ENCODE assay signal across 1 cellular context in genomic region chr19:55516878-55517620, GRCh38.
TF ChIP-seq lines count a peak whose summit lies in the region.

No MANE protein-coding gene starts in this region.

TF ChIP-seq in HepG2, 621 proteins besides CTCF, POLR2A, EP300 and RAD21 (continued from another document and continues in another):
- TF ChIP-seq, protein P1, sequence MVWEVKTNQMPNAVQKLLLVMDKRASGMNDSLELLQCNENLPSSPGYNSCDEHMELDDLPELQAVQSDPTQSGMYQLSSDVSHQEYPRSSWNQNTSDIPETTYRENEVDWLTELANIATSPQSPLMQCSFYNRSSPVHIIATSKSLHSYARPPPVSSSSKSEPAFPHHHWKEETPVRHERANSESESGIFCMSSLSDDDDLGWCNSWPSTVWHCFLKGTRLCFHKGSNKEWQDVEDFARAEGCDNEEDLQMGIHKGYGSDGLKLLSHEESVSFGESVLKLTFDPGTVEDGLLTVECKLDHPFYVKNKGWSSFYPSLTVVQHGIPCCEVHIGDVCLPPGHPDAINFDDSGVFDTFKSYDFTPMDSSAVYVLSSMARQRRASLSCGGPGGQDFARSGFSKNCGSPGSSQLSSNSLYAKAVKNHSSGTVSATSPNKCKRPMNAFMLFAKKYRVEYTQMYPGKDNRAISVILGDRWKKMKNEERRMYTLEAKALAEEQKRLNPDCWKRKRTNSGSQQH (CRISPR knock-in tag; IDR thresholded peaks at IDR 0.05; ENCODE audit: low read depth) = peak; percentile 15; the same call in 1 of the 2 replicates
- TF ChIP-seq SP1 (IDR thresholded peaks at IDR 0.05) = no peak
- TF ChIP-seq SP1 (CRISPR knock-in tag; IDR thresholded peaks at IDR 0.05) = peak; percentile 94
- peak; percentile 100 for TF ChIP-seq RFXAP (CRISPR knock-in tag; IDR thresholded peaks at IDR 0.05; ENCODE audit: borderline replicate concordance)
- TF ChIP-seq TAF15 (IDR thresholded peaks at IDR 0.05; ENCODE audit: low read depth, low read length, poor library complexity, severe bottlenecking) = no peak
- TF ChIP-seq, protein P2, sequence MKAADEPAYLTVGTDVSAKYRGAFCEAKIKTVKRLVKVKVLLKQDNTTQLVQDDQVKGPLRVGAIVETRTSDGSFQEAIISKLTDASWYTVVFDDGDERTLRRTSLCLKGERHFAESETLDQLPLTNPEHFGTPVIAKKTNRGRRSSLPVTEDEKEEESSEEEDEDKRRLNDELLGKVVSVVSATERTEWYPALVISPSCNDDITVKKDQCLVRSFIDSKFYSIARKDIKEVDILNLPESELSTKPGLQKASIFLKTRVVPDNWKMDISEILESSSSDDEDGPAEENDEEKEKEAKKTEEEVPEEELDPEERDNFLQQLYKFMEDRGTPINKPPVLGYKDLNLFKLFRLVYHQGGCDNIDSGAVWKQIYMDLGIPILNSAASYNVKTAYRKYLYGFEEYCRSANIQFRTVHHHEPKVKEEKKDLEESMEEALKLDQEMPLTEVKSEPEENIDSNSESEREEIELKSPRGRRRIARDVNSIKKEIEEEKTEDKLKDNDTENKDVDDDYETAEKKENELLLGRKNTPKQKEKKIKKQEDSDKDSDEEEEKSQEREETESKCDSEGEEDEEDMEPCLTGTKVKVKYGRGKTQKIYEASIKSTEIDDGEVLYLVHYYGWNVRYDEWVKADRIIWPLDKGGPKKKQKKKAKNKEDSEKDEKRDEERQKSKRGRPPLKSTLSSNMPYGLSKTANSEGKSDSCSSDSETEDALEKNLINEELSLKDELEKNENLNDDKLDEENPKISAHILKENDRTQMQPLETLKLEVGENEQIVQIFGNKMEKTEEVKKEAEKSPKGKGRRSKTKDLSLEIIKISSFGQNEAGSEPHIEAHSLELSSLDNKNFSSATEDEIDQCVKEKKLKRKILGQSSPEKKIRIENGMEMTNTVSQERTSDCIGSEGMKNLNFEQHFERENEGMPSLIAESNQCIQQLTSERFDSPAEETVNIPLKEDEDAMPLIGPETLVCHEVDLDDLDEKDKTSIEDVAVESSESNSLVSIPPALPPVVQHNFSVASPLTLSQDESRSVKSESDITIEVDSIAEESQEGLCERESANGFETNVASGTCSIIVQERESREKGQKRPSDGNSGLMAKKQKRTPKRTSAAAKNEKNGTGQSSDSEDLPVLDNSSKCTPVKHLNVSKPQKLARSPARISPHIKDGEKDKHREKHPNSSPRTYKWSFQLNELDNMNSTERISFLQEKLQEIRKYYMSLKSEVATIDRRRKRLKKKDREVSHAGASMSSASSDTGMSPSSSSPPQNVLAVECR (CRISPR knock-in tag; IDR thresholded peaks at IDR 0.05; ENCODE audit: borderline replicate concordance) = peak; percentile 62; the same call in 1 of the 2 replicates
- peak; percentile 79; the same call in 1 of the 2 replicates for TF ChIP-seq SALL1 (CRISPR knock-in tag; IDR thresholded peaks at IDR 0.05)
- no peak for TF ChIP-seq ATAD3A (CRISPR knock-in tag; IDR thresholded peaks at IDR 0.05)
- no peak for TF ChIP-seq U2AF1 (optimal IDR thresholded peaks at IDR 0.05; ENCODE audit: low read depth, low read length)
- TF ChIP-seq ZIK1 (CRISPR knock-in tag; IDR thresholded peaks at IDR 0.05; ENCODE audit: borderline replicate concordance, low read depth) = no peak; the same call in 1 of the 2 replicates
- peak; percentile 26; the same call in 1 of the 2 replicates for TF ChIP-seq YEATS2 (CRISPR knock-in tag; IDR thresholded peaks at IDR 0.05; ENCODE audit: borderline replicate concordance)
- TF ChIP-seq ZNF317 (CRISPR knock-in tag; IDR thresholded peaks at IDR 0.05) = peak; percentile 70
- TF ChIP-seq MXD1 (CRISPR knock-in tag; IDR thresholded peaks at IDR 0.05) = 0 out of 2 replicates have a peak, but pooled peaks have one; percentile 7
- TF ChIP-seq RNF2 (conservative IDR thresholded peaks at IDR 0.05; ENCODE audit: low read depth) = no peak
- TF ChIP-seq POLR2AphosphoS5 (IDR thresholded peaks at IDR 0.05; ENCODE audit: low read depth, low read length) = 0 out of 2 replicates have a peak, but pooled peaks have one; percentile 35
- no peak for TF ChIP-seq LCORL (IDR thresholded peaks at IDR 0.05)
- peak; percentile 67 for TF ChIP-seq LCORL (CRISPR knock-in tag; IDR thresholded peaks at IDR 0.05)
- TF ChIP-seq GATA4 (IDR thresholded peaks at IDR 0.05; ENCODE audit: borderline replicate concordance, low read depth) = no peak
- no peak for TF ChIP-seq ZKSCAN5 (CRISPR knock-in tag; IDR thresholded peaks at IDR 0.05)
- TF ChIP-seq YY1 (IDR thresholded peaks at IDR 0.05; ENCODE audit: insufficient read depth, insufficient replicate concordance, low read depth, low read length) = peak; percentile 76
- no peak for TF ChIP-seq ARNT2 (CRISPR knock-in tag; IDR thresholded peaks at IDR 0.05; ENCODE audit: low read depth)
- TF ChIP-seq MTF1 (CRISPR knock-in tag; IDR thresholded peaks at IDR 0.05) = no peak
- TF ChIP-seq, protein P3, sequence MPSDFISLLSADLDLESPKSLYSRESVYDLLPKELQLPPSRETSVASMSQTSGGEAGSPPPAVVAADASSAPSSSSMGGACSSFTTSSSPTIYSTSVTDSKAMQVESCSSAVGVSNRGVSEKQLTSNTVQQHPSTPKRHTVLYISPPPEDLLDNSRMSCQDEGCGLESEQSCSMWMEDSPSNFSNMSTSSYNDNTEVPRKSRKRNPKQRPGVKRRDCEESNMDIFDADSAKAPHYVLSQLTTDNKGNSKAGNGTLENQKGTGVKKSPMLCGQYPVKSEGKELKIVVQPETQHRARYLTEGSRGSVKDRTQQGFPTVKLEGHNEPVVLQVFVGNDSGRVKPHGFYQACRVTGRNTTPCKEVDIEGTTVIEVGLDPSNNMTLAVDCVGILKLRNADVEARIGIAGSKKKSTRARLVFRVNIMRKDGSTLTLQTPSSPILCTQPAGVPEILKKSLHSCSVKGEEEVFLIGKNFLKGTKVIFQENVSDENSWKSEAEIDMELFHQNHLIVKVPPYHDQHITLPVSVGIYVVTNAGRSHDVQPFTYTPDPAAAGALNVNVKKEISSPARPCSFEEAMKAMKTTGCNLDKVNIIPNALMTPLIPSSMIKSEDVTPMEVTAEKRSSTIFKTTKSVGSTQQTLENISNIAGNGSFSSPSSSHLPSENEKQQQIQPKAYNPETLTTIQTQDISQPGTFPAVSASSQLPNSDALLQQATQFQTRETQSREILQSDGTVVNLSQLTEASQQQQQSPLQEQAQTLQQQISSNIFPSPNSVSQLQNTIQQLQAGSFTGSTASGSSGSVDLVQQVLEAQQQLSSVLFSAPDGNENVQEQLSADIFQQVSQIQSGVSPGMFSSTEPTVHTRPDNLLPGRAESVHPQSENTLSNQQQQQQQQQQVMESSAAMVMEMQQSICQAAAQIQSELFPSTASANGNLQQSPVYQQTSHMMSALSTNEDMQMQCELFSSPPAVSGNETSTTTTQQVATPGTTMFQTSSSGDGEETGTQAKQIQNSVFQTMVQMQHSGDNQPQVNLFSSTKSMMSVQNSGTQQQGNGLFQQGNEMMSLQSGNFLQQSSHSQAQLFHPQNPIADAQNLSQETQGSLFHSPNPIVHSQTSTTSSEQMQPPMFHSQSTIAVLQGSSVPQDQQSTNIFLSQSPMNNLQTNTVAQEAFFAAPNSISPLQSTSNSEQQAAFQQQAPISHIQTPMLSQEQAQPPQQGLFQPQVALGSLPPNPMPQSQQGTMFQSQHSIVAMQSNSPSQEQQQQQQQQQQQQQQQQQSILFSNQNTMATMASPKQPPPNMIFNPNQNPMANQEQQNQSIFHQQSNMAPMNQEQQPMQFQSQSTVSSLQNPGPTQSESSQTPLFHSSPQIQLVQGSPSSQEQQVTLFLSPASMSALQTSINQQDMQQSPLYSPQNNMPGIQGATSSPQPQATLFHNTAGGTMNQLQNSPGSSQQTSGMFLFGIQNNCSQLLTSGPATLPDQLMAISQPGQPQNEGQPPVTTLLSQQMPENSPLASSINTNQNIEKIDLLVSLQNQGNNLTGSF (CRISPR knock-in tag; IDR thresholded peaks at IDR 0.05) = no peak
- TF ChIP-seq ZNF777 (CRISPR knock-in tag; IDR thresholded peaks at IDR 0.05) = peak; percentile 85
- TF ChIP-seq MXI1 (IDR thresholded peaks at IDR 0.05; ENCODE audit: borderline replicate concordance, low read depth, low read length) = 0 out of 3 replicates have a peak, but pooled peaks have one; percentile 31
- peak; percentile 49 for TF ChIP-seq ZMYM4 (CRISPR knock-in tag; IDR thresholded peaks at IDR 0.05)
- TF ChIP-seq KDM3A (CRISPR knock-in tag; IDR thresholded peaks at IDR 0.05; ENCODE audit: low read depth) = 0 out of 2 replicates have a peak, but pooled peaks have one; percentile 46
- TF ChIP-seq RXRB (CRISPR knock-in tag; IDR thresholded peaks at IDR 0.05; ENCODE audit: borderline replicate concordance) = peak; percentile 65; the same call in 1 of the 2 replicates
- peak; percentile 14; the same call in 1 of the 2 replicates for TF ChIP-seq ZNF576 (CRISPR knock-in tag; IDR thresholded peaks at IDR 0.05)
- TF ChIP-seq ZBTB20 (CRISPR knock-in tag; IDR thresholded peaks at IDR 0.05; ENCODE audit: borderline replicate concordance, low read depth) = no peak; the same call in 1 of the 2 replicates
- TF ChIP-seq CREB1 (IDR thresholded peaks at IDR 0.05) = peak; percentile 94
- peak; percentile 98 for TF ChIP-seq CREB1 (CRISPR knock-in tag; IDR thresholded peaks at IDR 0.05)
- TF ChIP-seq CBFB (CRISPR knock-in tag; IDR thresholded peaks at IDR 0.05) = 0 out of 2 replicates have a peak, but pooled peaks have one; percentile 21
- no peak; the same call in none of the 2 replicates for TF ChIP-seq NR2F6 (IDR thresholded peaks at IDR 0.05)
- TF ChIP-seq NR2F6 (CRISPR knock-in tag; IDR thresholded peaks at IDR 0.05) = peak; percentile 12
- peak; percentile 64 for TF ChIP-seq ZNF263 (CRISPR knock-in tag; IDR thresholded peaks at IDR 0.05)
- no peak for TF ChIP-seq ATF4 (CRISPR knock-in tag; IDR thresholded peaks at IDR 0.05)
- no peak for TF ChIP-seq ZNF383 (CRISPR knock-in tag; IDR thresholded peaks at IDR 0.05; ENCODE audit: borderline replicate concordance)
- peak; percentile 69 for TF ChIP-seq PHF5A (CRISPR knock-in tag; IDR thresholded peaks at IDR 0.05; ENCODE audit: low read depth, unreplicated experiment)
- TF ChIP-seq ZNF451 (CRISPR knock-in tag; IDR thresholded peaks at IDR 0.05) = 0 out of 2 replicates have a peak, but pooled peaks have one; percentile 26
- no peak; the same call in 1 of the 2 replicates for TF ChIP-seq ELF3 (CRISPR knock-in tag; IDR thresholded peaks at IDR 0.05)
- no peak for TF ChIP-seq ZNF766 (CRISPR knock-in tag; IDR thresholded peaks at IDR 0.05; ENCODE audit: borderline replicate concordance)
- peak; percentile 89; the same call in 1 of the 2 replicates for TF ChIP-seq CBX5 (CRISPR knock-in tag; IDR thresholded peaks at IDR 0.05; ENCODE audit: borderline replicate concordance)
- TF ChIP-seq ZNF30 (CRISPR knock-in tag; IDR thresholded peaks at IDR 0.05) = no peak
- no peak for TF ChIP-seq ZNF562 (CRISPR knock-in tag; IDR thresholded peaks at IDR 0.05; ENCODE audit: borderline replicate concordance)
- no peak for TF ChIP-seq ZNF354B (CRISPR knock-in tag; IDR thresholded peaks at IDR 0.05)
- no peak for TF ChIP-seq NCOR1 (IDR thresholded peaks at IDR 0.05; ENCODE audit: borderline replicate concordance, low read length)
- TF ChIP-seq HOXA7 (CRISPR knock-in tag; IDR thresholded peaks at IDR 0.05) = no peak
- TF ChIP-seq IRX3 (CRISPR knock-in tag; IDR thresholded peaks at IDR 0.05; ENCODE audit: borderline replicate concordance, low read depth) = no peak
- TF ChIP-seq SAFB2 (CRISPR knock-in tag; IDR thresholded peaks at IDR 0.05; ENCODE audit: borderline replicate concordance, low read depth) = peak; percentile 52; the same call in 1 of the 2 replicates
- 0 out of 2 replicates have a peak, but pooled peaks have one; percentile 32 for TF ChIP-seq GATAD2A (CRISPR knock-in tag; IDR thresholded peaks at IDR 0.05)
- peak; percentile 67; the same call in 1 of the 2 replicates for TF ChIP-seq KDM1A (CRISPR knock-in tag; IDR thresholded peaks at IDR 0.05)
- TF ChIP-seq ZFP36L2 (CRISPR knock-in tag; IDR thresholded peaks at IDR 0.05) = no peak
- peak; percentile 13; the same call in 1 of the 2 replicates for TF ChIP-seq NRL (CRISPR knock-in tag; IDR thresholded peaks at IDR 0.05; ENCODE audit: borderline replicate concordance)
- TF ChIP-seq HNF1B (CRISPR knock-in tag; IDR thresholded peaks at IDR 0.05) = peak; percentile 74; the same call in 1 of the 2 replicates
- peak; percentile 27; the same call in 1 of the 2 replicates for TF ChIP-seq MIER2 (CRISPR knock-in tag; IDR thresholded peaks at IDR 0.05)
- no peak for TF ChIP-seq NR1H2 (CRISPR knock-in tag; IDR thresholded peaks at IDR 0.05; ENCODE audit: borderline replicate concordance, low read depth)
- peak; percentile 63 for TF ChIP-seq NR2C2 (CRISPR knock-in tag; IDR thresholded peaks at IDR 0.05; ENCODE audit: borderline replicate concordance)
- peak; percentile 97 for TF ChIP-seq SP4 (CRISPR knock-in tag; IDR thresholded peaks at IDR 0.05)
- no peak for TF ChIP-seq RBAK (CRISPR knock-in tag; IDR thresholded peaks at IDR 0.05)
- peak; percentile 100 for TF ChIP-seq RFX5 (IDR thresholded peaks at IDR 0.05; ENCODE audit: low read depth, low read length)
- TF ChIP-seq ZNF615 (CRISPR knock-in tag; IDR thresholded peaks at IDR 0.05; ENCODE audit: borderline replicate concordance) = no peak
- TF ChIP-seq NFATC3 (CRISPR knock-in tag; IDR thresholded peaks at IDR 0.05) = no peak
- TF ChIP-seq ZNF607 (CRISPR knock-in tag; IDR thresholded peaks at IDR 0.05; ENCODE audit: borderline replicate concordance) = peak; percentile 19; the same call in 1 of the 2 replicates
- TF ChIP-seq IRF2 (CRISPR knock-in tag; IDR thresholded peaks at IDR 0.05) = peak; percentile 83
- no peak for TF ChIP-seq SATB2 (CRISPR knock-in tag; IDR thresholded peaks at IDR 0.05)
